ENCODE assay signal across 8 cellular contexts in the genomic region with DNA sequence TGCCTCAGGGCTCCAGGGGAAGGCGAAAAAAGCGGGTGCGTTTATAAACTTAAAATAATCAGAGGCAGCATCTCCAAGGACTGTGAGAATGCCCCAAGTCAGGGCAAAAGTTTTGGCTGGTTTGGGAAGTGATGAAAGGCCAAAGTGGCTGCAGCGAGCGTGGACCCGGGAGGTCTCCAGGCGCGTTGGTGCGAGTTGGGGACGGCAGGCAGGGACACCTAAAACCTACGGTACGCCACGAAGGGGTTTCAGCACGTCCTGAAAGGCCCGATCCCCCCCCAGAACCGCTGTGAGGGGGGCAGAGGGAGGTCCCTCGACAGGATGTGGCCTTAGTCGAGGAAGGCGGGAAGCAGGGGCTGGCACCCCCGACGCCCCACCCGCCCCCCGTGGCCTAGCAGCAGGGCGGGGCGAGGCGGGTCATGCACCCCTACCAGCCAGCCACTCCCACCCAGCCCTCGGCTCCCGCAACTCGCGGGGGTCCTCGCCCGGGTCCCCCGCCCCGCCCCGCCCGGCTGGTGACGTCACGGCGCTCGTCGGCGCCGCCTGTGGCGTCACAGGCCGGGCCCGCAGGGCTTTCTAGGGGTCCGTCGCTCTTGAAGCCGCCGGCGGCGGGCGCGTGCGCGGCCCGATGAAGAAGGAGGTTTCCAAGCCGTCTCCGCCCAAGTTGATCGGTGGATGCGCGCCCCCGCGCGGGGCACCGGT. TPM values are rescaled to one million over a fixed set of nuclear protein-coding genes. Genes with fewer than 3 reads are reported as not detected.
A peak's percentile ranks its signal among the peaks of the same experiment; 100 is the strongest.
DNase-seq lines count a peak whose midpoint lies in the region; ATAC-seq and TF ChIP-seq lines count a peak whose summit lies in the region.

A gene with protein sequence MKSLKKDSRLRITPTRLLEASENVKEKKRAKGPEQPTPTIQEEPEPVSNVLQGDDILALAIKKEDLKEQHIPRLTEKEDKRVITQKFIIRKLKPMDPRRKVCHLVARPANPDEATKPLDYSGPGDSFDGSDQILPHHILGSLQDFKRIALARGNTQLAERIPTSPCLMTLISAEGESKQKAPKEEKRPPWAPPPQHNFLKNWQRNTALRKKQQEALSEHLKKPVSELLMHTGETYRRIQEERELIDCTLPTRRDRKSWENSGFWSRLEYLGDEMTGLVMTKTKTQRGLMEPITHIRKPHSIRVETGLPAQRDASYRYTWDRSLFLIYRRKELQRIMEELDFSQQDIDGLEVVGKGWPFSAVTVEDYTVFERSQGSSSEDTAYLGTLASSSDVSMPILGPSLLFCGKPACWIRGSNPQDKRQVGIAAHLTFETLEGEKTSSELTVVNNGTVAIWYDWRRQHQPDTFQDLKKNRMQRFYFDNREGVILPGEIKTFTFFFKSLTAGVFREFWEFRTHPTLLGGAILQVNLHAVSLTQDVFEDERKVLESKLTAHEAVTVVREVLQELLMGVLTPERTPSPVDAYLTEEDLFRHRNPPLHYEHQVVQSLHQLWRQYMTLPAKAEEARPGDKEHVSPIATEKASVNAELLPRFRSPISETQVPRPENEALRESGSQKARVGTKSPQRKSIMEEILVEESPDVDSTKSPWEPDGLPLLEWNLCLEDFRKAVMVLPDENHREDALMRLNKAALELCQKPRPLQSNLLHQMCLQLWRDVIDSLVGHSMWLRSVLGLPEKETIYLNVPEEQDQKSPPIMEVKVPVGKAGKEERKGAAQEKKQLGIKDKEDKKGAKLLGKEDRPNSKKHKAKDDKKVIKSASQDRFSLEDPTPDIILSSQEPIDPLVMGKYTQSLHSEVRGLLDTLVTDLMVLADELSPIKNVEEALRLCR (plus strand): TSS at position 569 of the 702 bp plus-strand sequence. CDS start 236 bp downstream, outside the sequence.

- intact Hi-C loops in CD4-positive, alpha-beta T cell (cut with DNase I, micrococcal nuclease): no loop called here

- H3K4me3 Mint-ChIP-seq in CD4-positive, alpha-beta T cell: peak within 1 kb of the TSS; percentile 88
- peak within 1 kb of the TSS; percentile 88 for H3K4me3 Mint-ChIP-seq in stimulated activated naive CD8-positive, alpha-beta T cell treated with anti-CD3 and anti-CD28 coated beads, Interleukin-15, Interleukin-2, amounts not matched to agents 100 ng/mL and 50 ng/mL, for 24 hours

- no peak for TF ChIP-seq RAD21 in neural cell (conservative IDR thresholded peaks at IDR 0.05)

- ATAC-seq in CD4-positive, alpha-beta T cell (ENCODE audit: poor library complexity): peak; percentile 69

- no peak for TF ChIP-seq POLR2A in Peyer's patch (IDR thresholded peaks at IDR 0.05)

- no peaks in the 10 kb centered on the region for H3K27me3 ChIP-seq in CD4-positive, alpha-beta T cell (ENCODE audit: control insufficient read depth, insufficient read depth, low read length)
- H3K27me3 ChIP-seq in HAP-1 (ENCODE audit: low read depth): no peaks in the 10 kb centered on the region
- H3K27me3 ChIP-seq in Peyer's patch: no peaks in the 10 kb centered on the region
- H3K27me3 ChIP-seq in neural cell (ENCODE audit: insufficient read depth, low read depth, low read length): no peaks in the 10 kb centered on the region

- no peaks in the 10 kb centered on the region for H3K9me3 ChIP-seq in CD4-positive, alpha-beta T cell (ENCODE audit: control insufficient read depth, low read length)
- H3K9me3 ChIP-seq in HAP-1 (no peaks in the 10 kb centered on the region), Peyer's patch (no peaks in the 10 kb centered on the region), neural cell (ENCODE audit: low read length) (no peaks in the 10 kb centered on the region)

- TF ChIP-seq EP300 in neural cell (conservative IDR thresholded peaks at IDR 0.05; ENCODE audit: poor library complexity, severe bottlenecking): no peak

- in situ Hi-C loops in HAP-1 (cut with MboI; ENCODE audit: low sequenced_read_pairs): no loop called here

- H2AFZ ChIP-seq in neural cell (ENCODE audit: low read depth, low read length): no peak within 1 kb of the TSS

- H3K9ac ChIP-seq in neural cell (ENCODE audit: low read length): peak within 1 kb of the TSS; percentile 24

- peak within 1 kb of the TSS; percentile 66 for H3K27ac Mint-ChIP-seq in CD4-positive, alpha-beta T cell
- H3K27ac Mint-ChIP-seq in stimulated activated naive CD8-positive, alpha-beta T cell treated with anti-CD3 and anti-CD28 coated beads, Interleukin-15, Interleukin-2, amounts not matched to agents 100 ng/mL and 50 ng/mL, for 24 hours: peak within 1 kb of the TSS; percentile 90

- H3K27me3 Mint-ChIP-seq in CD4-positive, alpha-beta T cell: peaks cover 5% of the 10 kb centered on the region
- no peaks in the 10 kb centered on the region for H3K27me3 Mint-ChIP-seq in stimulated activated naive CD8-positive, alpha-beta T cell treated with anti-CD3 and anti-CD28 coated beads, Interleukin-15, Interleukin-2, amounts not matched to agents 100 ng/mL and 50 ng/mL, for 24 hours

- H3K36me3 Mint-ChIP-seq in CD4-positive, alpha-beta T cell (ENCODE audit: low read depth): no peaks in the 10 kb centered on the region
- no peaks in the 10 kb centered on the region for H3K36me3 Mint-ChIP-seq in stimulated activated naive CD8-positive, alpha-beta T cell treated with anti-CD3 and anti-CD28 coated beads, Interleukin-15, Interleukin-2, amounts not matched to agents 100 ng/mL and 50 ng/mL, for 24 hours (ENCODE audit: low read depth)

- CTCF ChIA-PET in CD4-positive, alpha-beta T cell (lab: Charles Lee): no interaction called here

- peaks cover 30% of the 10 kb centered on the region for H3K4me1 Mint-ChIP-seq in CD4-positive, alpha-beta T cell (ENCODE audit: low read depth)
- H3K4me1 Mint-ChIP-seq in stimulated activated naive CD8-positive, alpha-beta T cell treated with anti-CD3 and anti-CD28 coated beads, Interleukin-15, Interleukin-2, amounts not matched to agents 100 ng/mL and 50 ng/mL, for 24 hours (ENCODE audit: low read depth): peaks cover 51% of the 10 kb centered on the region

- peak within 1 kb of the TSS; percentile 24 for H3K4me3 ChIP-seq in HAP-1
- peak within 1 kb of the TSS; percentile 58 to 80 (median 64) for H3K4me3 ChIP-seq in Peyer's patch
- H3K4me3 ChIP-seq in foreskin fibroblast (ENCODE audit: low read depth in 1 of 2, low read length in 2 of 2): peak within 1 kb of the TSS; percentile 52 to 59
- peak within 1 kb of the TSS; percentile 58 for H3K4me3 ChIP-seq in neural cell (ENCODE audit: low read length)

- peak; percentile 26 to 82 (median 68) for DNase-seq in CD4-positive, alpha-beta T cell
- DNase-seq in HAP-1 (ENCODE audit: low spot score in 2 of 2): peak; percentile 49 to 81
- DNase-seq in Peyer's patch: peak; percentile 83 to 92 (median 89)
- peak; percentile 60 for DNase-seq in activated gamma-delta T cell treated with Interleukin-2 at 50 U/mL for 16 hours
- peak; percentile 83 to 94 for DNase-seq in foreskin fibroblast
- no peak for DNase-seq in NAMALWA (ENCODE audit: low spot score)

- H3K4me2 ChIP-seq in neural cell (ENCODE audit: low read length): no peak within 1 kb of the TSS

- no peaks in the 10 kb centered on the region for H3K9me3 Mint-ChIP-seq in CD4-positive, alpha-beta T cell
- no peaks in the 10 kb centered on the region for H3K9me3 Mint-ChIP-seq in stimulated activated naive CD8-positive, alpha-beta T cell treated with anti-CD3 and anti-CD28 coated beads, Interleukin-15, Interleukin-2, amounts not matched to agents 100 ng/mL and 50 ng/mL, for 24 hours

- H3K27ac ChIP-seq in CD4-positive, alpha-beta T cell (ENCODE audit: low read depth, low read length): no peak within 1 kb of the TSS
- peak within 1 kb of the TSS; percentile 66 to 73 (median 73) for H3K27ac ChIP-seq in Peyer's patch
- H3K27ac ChIP-seq in neural cell (ENCODE audit: low read length): no peak within 1 kb of the TSS

- H3K79me2 ChIP-seq in neural cell (replicated peaks; ENCODE audit: insufficient read depth, low read length): no peaks in the 10 kb centered on the region

- peaks cover 4% of the 10 kb centered on the region for H3K4me1 ChIP-seq in HAP-1
- H3K4me1 ChIP-seq in Peyer's patch: peaks cover 0 to 39% (median 6%) of the 10 kb centered on the region in 4 donors

- no peak for TF ChIP-seq CTCF in CD4-positive, alpha-beta T cell (IDR thresholded peaks at IDR 0.05)
- TF ChIP-seq CTCF in Peyer's patch (IDR thresholded peaks at IDR 0.05): peak in 3 of 6 experiments; percentile 8 to 28 (median 14)
- TF ChIP-seq CTCF in foreskin fibroblast (IDR thresholded peaks at IDR 0.05; ENCODE audit: low read depth, low read length): no peak
- no peak for TF ChIP-seq CTCF in neural cell (IDR thresholded peaks at IDR 0.05; ENCODE audit: poor library complexity, severe bottlenecking)

- no peaks in the 10 kb centered on the region for H3F3A ChIP-seq in neural cell (ENCODE audit: insufficient read depth, low read length, poor library complexity, severe bottlenecking)

- H4K20me1 ChIP-seq in neural cell (ENCODE audit: insufficient read depth): no peaks in the 10 kb centered on the region

- H3K36me3 ChIP-seq in HAP-1 (replicated peaks): no peaks in the 10 kb centered on the region
- no peaks in the 10 kb centered on the region for H3K36me3 ChIP-seq in Peyer's patch
- no peaks in the 10 kb centered on the region for H3K36me3 ChIP-seq in neural cell (ENCODE audit: insufficient read depth, low read length)

- POLR2A ChIA-PET in CD4-positive, alpha-beta T cell (lab: Charles Lee): no interaction called here

- H3K9me2 ChIP-seq in neural cell (ENCODE audit: insufficient read depth, low read length): no peaks in the 10 kb centered on the region

TF ChIP-seq in neural cell, 6 proteins besides CTCF, POLR2A, EP300 and RAD21 (continues in another document):
- TF ChIP-seq SMC3 (conservative IDR thresholded peaks at IDR 0.05; ENCODE audit: poor library complexity): no peak
- no peak for TF ChIP-seq EZH2 (IDR thresholded peaks at IDR 0.05; ENCODE audit: borderline replicate concordance, insufficient read depth, low read length, poor library complexity, severe bottlenecking)
- no peak for TF ChIP-seq TAF1 (IDR thresholded peaks at IDR 0.05; ENCODE audit: low read depth)
- no peak for TF ChIP-seq MXI1 (conservative IDR thresholded peaks at IDR 0.05; ENCODE audit: poor library complexity, severe bottlenecking)

RNA-seq across cellular contexts. Expression of the gene that starts here (rescaled TPM):
- 1 to 10 TPM in 1 of 2 experiments, under 1 TPM in 1; 0.78 to 1.5 TPM for total RNA-seq in CD4-positive, alpha-beta T cell
- total RNA-seq in Peyer's patch: 1 to 10 TPM in 1 of 4 donors, under 1 TPM in 1, not detected in 2; 0.53 to 1.1 TPM
- polyA plus RNA-seq in neural cell: 0.34 and 0.35 TPM in 2 replicates
- polyA minus RNA-seq in neural cell: not detected in 2 replicates

Comparison
In these comparisons a context has a peak if more than half of its experiments do, and no peak if none do; other contexts are left out.
1. H3K27ac ChIP-seq: peak in Peyer's patch (4 of 4); none in CD4-positive, alpha-beta T cell (single experiment) and neural cell (single experiment).
2. Peak in every context shown above with its lines, with median percentiles within 50 percentile points of each other: H3K4me3 ChIP-seq.